In the genomic region with DNA sequence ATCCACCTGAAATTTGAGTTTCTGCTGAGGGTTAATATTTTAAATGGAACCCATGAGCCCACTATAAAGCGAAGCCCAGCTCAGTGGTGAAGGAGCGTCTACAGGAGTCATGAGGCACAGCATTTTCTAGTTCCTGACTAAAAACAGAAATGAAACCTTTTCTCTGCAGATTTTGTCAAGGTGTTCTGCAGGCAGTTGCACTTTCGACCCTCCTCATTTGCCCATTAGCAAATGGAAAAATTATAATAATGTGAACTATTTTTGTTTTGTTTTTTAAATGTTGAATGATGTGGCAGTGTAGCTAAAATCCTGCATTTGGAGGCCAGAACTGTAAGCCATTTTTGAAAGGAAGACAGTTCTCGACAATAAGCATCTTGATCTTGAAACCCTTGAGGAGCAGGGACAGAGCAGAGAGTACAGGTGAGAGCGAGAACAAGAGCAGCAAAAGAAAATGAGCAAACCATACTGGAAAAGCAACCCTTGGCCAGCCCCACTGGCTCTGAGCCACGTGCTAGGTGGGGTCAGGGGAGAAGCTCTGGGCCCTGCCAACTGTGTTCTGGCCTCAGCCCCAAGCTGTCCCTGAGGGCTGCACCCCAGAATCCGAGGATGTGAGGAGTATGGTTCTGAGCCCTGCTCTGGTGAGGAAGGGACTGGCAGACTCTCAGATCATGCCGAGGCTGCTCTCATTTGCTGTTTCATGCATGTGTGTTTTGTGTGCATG, we compare ENCODE assay signal across 8 cellular contexts. TPM values are rescaled to one million over a fixed set of nuclear protein-coding genes. Genes with fewer than 3 reads are reported as not detected.
DNase-seq lines count a peak whose midpoint lies in the region; ATAC-seq and TF ChIP-seq lines count a peak whose summit lies in the region.

No MANE protein-coding gene starts in this region.

- H3F3A ChIP-seq in PC-9 (ENCODE audit: insufficient read depth, low read depth) = no peaks in the 10 kb centered on the region

- H3K9me2 ChIP-seq in PC-9 (ENCODE audit: insufficient read depth) = no peaks in the 10 kb centered on the region

- no peak for DNase-seq in activated CD8-positive, alpha-beta memory T cell treated with anti-CD3 and anti-CD28 coated beads, Interleukin-2, amount 10 ng/mL, durations not matched to agents 7 days and 5 days
- no peak for DNase-seq in activated CD8-positive, alpha-beta memory T cell treated with anti-CD3 and anti-CD28 coated beads for 24 hours
- DNase-seq in sciatic nerve (ENCODE audit: low spot score) (no peak), right atrium auricular region (ENCODE audit: low spot score) (no peak), PC-9 (no peak), T1000 (lab: John Stamatoyannopoulos, UW) (no peak)

- H3K36me3 ChIP-seq in right atrium auricular region (no peaks in the 10 kb centered on the region), PC-9 (ENCODE audit: low read depth) (no peaks in the 10 kb centered on the region)

- peaks cover 23% of the 10 kb centered on the region for H3K4me1 Mint-ChIP-seq in activated CD8-positive, alpha-beta memory T cell treated with anti-CD3 and anti-CD28 coated beads, Interleukin-2, amount 10 ng/mL, durations not matched to agents 7 days and 5 days

- H3K4me3 Mint-ChIP-seq in activated CD8-positive, alpha-beta memory T cell treated with anti-CD3 and anti-CD28 coated beads, Interleukin-2, amount 10 ng/mL, durations not matched to agents 7 days and 5 days = no peak overlapping the region

- BruUV-seq in PC-9 (replicated peaks; lab: Mats Ljungman, UMichigan) = no TSS peak

- H2AFZ ChIP-seq in PC-9 = no peak overlapping the region

- no peaks in the 10 kb centered on the region for H3K36me3 Mint-ChIP-seq in activated CD8-positive, alpha-beta memory T cell treated with anti-CD3 and anti-CD28 coated beads, Interleukin-2, amount 10 ng/mL, durations not matched to agents 7 days and 5 days

- no peak for TF ChIP-seq CTCF in right atrium auricular region (IDR thresholded peaks at IDR 0.05)
- TF ChIP-seq CTCF in PC-9 (conservative IDR thresholded peaks at IDR 0.05) = no peak

- no peaks in the 10 kb centered on the region for H3K27me3 ChIP-seq in right atrium auricular region
- H3K27me3 ChIP-seq in PC-9 (ENCODE audit: insufficient read depth, low read depth) = peaks cover 60% of the 10 kb centered on the region

- intact Hi-C loops in sciatic nerve (cut with DNase I) (loop anchor here (10.0 kb wide), 1 partner anchor 545 kb away; no protein-coding TSS in a partner anchor), PC-9 (cut with micrococcal nuclease; ENCODE audit: unreplicated experiment) (no loop called here)

- H3K79me2 ChIP-seq in PC-9 (ENCODE audit: low read depth) = no peaks in the 10 kb centered on the region

- POLR2A ChIA-PET in PC-9 (lab: Charles Lee; ENCODE audit: unreplicated experiment) = no interaction called here

- H3K4me3 ChIP-seq in right atrium auricular region (no peak overlapping the region), PC-9 (no peak overlapping the region)

- CTCF ChIA-PET in activated CD8-positive, alpha-beta memory T cell treated with anti-CD3 and anti-CD28 coated beads, Interleukin-2, amount 10 ng/mL, durations not matched to agents 7 days and 5 days (lab: Charles Lee) = interaction anchor here (1.1 kb wide), 1 partner anchor 61 kb away, joined by 3 read pairs; no protein-coding TSS in a partner anchor
- CTCF ChIA-PET in PC-9 (lab: Charles Lee) = no interaction called here

- no peak overlapping the region for H3K27ac ChIP-seq in right atrium auricular region
- no peak overlapping the region for H3K27ac ChIP-seq in PC-9

- no peak overlapping the region for H3K27ac Mint-ChIP-seq in activated CD8-positive, alpha-beta memory T cell treated with anti-CD3 and anti-CD28 coated beads, Interleukin-2, amount 10 ng/mL, durations not matched to agents 7 days and 5 days

- H3K27me3 Mint-ChIP-seq in activated CD8-positive, alpha-beta memory T cell treated with anti-CD3 and anti-CD28 coated beads, Interleukin-2, amount 10 ng/mL, durations not matched to agents 7 days and 5 days = no peaks in the 10 kb centered on the region

- H3K4me1 ChIP-seq in right atrium auricular region (peaks cover 0 to 8% of the 10 kb centered on the region in 2 donors), PC-9 (replicated peaks; ENCODE audit: insufficient read depth) (no peaks in the 10 kb centered on the region)

- H3K9me3 Mint-ChIP-seq in activated CD8-positive, alpha-beta memory T cell treated with anti-CD3 and anti-CD28 coated beads, Interleukin-2, amount 10 ng/mL, durations not matched to agents 7 days and 5 days (ENCODE audit: low read depth) = no peaks in the 10 kb centered on the region

- no peak overlapping the region for H3K4me2 ChIP-seq in PC-9

- ATAC-seq in activated CD8-positive, alpha-beta memory T cell treated with anti-CD3 and anti-CD28 coated beads, Interleukin-2, amount 10 ng/mL, durations not matched to agents 7 days and 5 days = peak; percentile 81
- ATAC-seq in GM21723 (IDR thresholded peaks at IDR 0.05; ENCODE audit: unreplicated experiment) = peak; percentile 75
- ATAC-seq in HG03460 (IDR thresholded peaks at IDR 0.05; ENCODE audit: unreplicated experiment) = peak; percentile 60
- ATAC-seq in sciatic nerve = peak; percentile 42

- no peaks in the 10 kb centered on the region for H4K20me1 ChIP-seq in PC-9 (ENCODE audit: insufficient read depth)

- H3K9me3 ChIP-seq in right atrium auricular region (no peaks in the 10 kb centered on the region), PC-9 (ENCODE audit: insufficient read depth, low read depth) (no peaks in the 10 kb centered on the region)

RNA-seq across cellular contexts. Expression of a gene that starts 26.4 kb away (rescaled TPM):
- total RNA-seq in activated CD8-positive, alpha-beta memory T cell treated with anti-CD3 and anti-CD28 coated beads, Interleukin-2, amount 10 ng/mL, durations not matched to agents 7 days and 5 days = 10 to 100 TPM; 39.9 to 43.6 TPM
- 51.4 TPM for total RNA-seq in sciatic nerve
- 100 to 1,000 TPM; 106 to 162 TPM for total RNA-seq in right atrium auricular region
- total RNA-seq in PC-9 (2021) = 57.6 and 64.7 TPM in 2 replicates
